Comparison of ENCODE assay signal across 19 cellular contexts in genomic region chr4:139969635-139970266, GRCh38.
"Had no signal": no experiment of that assay in that cellular context is flagged by ENCODE, and none has a peak within 500 bp of the region (broad histone marks: within the 10 kb centered on the region; RNA-seq: fewer than 3 reads in every experiment).

No MANE protein-coding gene starts in this region.

- ATAC-seq: activated T-cell treated with anti-CD3 and anti-CD28 coated beads, Interleukin-2, amount 50 U/mL, for 4 hours; gastrocnemius medialis; sciatic nerve had no signal

- H3K4me3 ChIP-seq: colonic mucosa, esophagus squamous epithelium, gastrocnemius medialis, lower lobe of right lung, smooth muscle cell, stomach had no signal

- DNase-seq: activated CD8-positive, alpha-beta memory T cell treated with anti-CD3 and anti-CD28 coated beads for 24 hours; activated CD8-positive, alpha-beta memory T cell treated with anti-CD3 and anti-CD28 coated beads, Interleukin-2, amount 50 U/mL, for 4 hours; activated naive CD4-positive, alpha-beta T cell treated with Interleukin-2 at 50 U/mL for 16 hours; activated naive CD8-positive, alpha-beta T cell treated with anti-CD3 and anti-CD28 coated beads for 36 hours; activated T-cell treated with anti-CD3 and anti-CD28 coated beads, Interleukin-2, amount 50 U/mL, for 4 hours; colonic mucosa; esophagus squamous epithelium; gastrocnemius medialis; hippocampal formation; left cardiac atrium; lower lobe of right lung; mesendoderm; naive B cell; nucleus accumbens; posterior cingulate gyrus; stimulated activated CD4-positive, alpha-beta T cell treated with anti-CD3 and anti-CD28 coated beads, Interleukin-15, amount 100 ng/mL, for 24 hours; stomach had no signal

- H3K9me3 ChIP-seq: colonic mucosa, esophagus squamous epithelium, gastrocnemius medialis, lower lobe of right lung, stomach had no signal

- H3K36me3 ChIP-seq: colonic mucosa, esophagus squamous epithelium, gastrocnemius medialis, lower lobe of right lung, stomach had no signal

- H3K27ac ChIP-seq: colonic mucosa, gastrocnemius medialis, lower lobe of right lung had no signal

- H3K4me1 ChIP-seq: colonic mucosa had no signal

- H3K27me3 ChIP-seq: colonic mucosa, esophagus squamous epithelium, gastrocnemius medialis, stomach had no signal
